Comparison of ENCODE assay signal across 1 cellular context in the genomic region with DNA sequence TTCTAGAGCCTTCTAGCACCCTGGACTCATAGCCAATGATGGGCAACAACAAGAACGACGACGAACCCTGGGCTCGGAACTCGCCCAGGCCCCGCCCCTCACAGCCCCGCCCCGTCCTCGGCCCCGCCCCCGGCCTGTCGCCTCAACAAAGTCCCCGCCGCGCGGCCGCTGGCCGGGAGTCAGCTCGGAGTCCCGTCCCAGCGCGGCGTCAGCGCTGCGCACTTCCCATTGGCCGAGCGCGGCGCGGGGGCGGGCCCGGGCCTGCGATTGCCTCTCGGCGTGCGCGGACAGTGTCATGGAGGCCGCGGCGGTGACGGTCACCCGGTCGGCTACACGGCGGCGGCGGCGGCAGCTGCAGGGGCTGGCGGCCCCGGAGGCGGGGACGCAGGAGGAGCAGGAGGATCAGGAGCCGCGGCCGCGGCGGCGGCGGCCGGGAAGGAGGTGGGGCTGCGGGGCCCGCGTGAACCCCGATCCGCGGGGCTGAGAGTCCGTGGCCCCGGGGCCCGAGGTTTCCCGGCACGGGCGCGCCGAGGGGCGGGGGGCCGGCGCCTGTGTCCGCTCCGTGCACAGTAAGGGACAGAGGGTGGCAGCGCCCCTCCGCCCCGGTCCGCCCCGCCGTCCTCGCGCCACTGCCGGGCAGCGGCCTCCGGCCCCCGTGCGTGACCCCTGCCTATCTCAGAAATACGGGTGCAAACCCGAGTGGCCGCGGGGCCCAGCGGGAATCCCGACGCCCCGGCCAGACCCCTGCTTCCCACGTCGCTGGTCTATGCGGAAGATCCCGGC.
TF ChIP-seq lines count a peak whose summit lies in the region.

A gene with protein sequence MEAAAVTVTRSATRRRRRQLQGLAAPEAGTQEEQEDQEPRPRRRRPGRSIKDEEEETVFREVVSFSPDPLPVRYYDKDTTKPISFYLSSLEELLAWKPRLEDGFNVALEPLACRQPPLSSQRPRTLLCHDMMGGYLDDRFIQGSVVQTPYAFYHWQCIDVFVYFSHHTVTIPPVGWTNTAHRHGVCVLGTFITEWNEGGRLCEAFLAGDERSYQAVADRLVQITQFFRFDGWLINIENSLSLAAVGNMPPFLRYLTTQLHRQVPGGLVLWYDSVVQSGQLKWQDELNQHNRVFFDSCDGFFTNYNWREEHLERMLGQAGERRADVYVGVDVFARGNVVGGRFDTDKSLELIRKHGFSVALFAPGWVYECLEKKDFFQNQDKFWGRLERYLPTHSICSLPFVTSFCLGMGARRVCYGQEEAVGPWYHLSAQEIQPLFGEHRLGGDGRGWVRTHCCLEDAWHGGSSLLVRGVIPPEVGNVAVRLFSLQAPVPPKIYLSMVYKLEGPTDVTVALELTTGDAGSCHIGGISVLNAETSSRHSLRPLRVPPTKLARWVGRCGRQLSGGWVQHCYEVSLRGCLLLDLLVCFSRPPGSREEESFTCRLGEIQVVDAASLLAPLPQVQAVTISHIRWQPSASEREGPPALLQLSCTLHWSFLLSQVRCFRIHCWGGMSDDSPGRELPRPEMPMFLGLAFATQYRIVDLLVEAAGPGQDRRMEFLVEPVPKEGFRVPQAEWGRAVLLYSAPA (plus strand): TSS at position 175 of the 783 bp plus-strand sequence. CDS start 121 bp downstream, at position 296.

TF ChIP-seq in HepG2, 621 proteins besides CTCF, POLR2A, EP300 and RAD21 (continued from another document and continues in another):
- TF ChIP-seq, protein P1, sequence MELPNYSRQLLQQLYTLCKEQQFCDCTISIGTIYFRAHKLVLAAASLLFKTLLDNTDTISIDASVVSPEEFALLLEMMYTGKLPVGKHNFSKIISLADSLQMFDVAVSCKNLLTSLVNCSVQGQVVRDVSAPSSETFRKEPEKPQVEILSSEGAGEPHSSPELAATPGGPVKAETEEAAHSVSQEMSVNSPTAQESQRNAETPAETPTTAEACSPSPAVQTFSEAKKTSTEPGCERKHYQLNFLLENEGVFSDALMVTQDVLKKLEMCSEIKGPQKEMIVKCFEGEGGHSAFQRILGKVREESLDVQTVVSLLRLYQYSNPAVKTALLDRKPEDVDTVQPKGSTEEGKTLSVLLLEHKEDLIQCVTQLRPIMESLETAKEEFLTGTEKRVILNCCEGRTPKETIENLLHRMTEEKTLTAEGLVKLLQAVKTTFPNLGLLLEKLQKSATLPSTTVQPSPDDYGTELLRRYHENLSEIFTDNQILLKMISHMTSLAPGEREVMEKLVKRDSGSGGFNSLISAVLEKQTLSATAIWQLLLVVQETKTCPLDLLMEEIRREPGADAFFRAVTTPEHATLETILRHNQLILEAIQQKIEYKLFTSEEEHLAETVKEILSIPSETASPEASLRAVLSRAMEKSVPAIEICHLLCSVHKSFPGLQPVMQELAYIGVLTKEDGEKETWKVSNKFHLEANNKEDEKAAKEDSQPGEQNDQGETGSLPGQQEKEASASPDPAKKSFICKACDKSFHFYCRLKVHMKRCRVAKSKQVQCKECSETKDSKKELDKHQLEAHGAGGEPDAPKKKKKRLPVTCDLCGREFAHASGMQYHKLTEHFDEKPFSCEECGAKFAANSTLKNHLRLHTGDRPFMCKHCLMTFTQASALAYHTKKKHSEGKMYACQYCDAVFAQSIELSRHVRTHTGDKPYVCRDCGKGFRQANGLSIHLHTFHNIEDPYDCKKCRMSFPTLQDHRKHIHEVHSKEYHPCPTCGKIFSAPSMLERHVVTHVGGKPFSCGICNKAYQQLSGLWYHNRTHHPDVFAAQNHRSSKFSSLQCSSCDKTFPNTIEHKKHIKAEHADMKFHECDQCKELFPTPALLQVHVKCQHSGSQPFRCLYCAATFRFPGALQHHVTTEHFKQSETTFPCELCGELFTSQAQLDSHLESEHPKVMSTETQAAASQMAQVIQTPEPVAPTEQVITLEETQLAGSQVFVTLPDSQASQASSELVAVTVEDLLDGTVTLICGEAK (IDR thresholded peaks at IDR 0.05), result no peak
- TF ChIP-seq, protein P1 (CRISPR knock-in tag; IDR thresholded peaks at IDR 0.05), result no peak
- TF ChIP-seq, protein P2, sequence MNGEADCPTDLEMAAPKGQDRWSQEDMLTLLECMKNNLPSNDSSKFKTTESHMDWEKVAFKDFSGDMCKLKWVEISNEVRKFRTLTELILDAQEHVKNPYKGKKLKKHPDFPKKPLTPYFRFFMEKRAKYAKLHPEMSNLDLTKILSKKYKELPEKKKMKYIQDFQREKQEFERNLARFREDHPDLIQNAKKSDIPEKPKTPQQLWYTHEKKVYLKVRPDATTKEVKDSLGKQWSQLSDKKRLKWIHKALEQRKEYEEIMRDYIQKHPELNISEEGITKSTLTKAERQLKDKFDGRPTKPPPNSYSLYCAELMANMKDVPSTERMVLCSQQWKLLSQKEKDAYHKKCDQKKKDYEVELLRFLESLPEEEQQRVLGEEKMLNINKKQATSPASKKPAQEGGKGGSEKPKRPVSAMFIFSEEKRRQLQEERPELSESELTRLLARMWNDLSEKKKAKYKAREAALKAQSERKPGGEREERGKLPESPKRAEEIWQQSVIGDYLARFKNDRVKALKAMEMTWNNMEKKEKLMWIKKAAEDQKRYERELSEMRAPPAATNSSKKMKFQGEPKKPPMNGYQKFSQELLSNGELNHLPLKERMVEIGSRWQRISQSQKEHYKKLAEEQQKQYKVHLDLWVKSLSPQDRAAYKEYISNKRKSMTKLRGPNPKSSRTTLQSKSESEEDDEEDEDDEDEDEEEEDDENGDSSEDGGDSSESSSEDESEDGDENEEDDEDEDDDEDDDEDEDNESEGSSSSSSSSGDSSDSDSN (CRISPR knock-in tag; IDR thresholded peaks at IDR 0.05), result peak; percentile 51; the same call in 1 of the 2 replicates
- TF ChIP-seq TMF1 (CRISPR knock-in tag; IDR thresholded peaks at IDR 0.05; ENCODE audit: low read depth), result 0 out of 2 replicates have a peak, but pooled peaks have one; percentile 69
- peak; percentile 43; the same call in 1 of the 2 replicates for TF ChIP-seq ZNF678 (CRISPR knock-in tag; IDR thresholded peaks at IDR 0.05)
- TF ChIP-seq, protein P3, sequence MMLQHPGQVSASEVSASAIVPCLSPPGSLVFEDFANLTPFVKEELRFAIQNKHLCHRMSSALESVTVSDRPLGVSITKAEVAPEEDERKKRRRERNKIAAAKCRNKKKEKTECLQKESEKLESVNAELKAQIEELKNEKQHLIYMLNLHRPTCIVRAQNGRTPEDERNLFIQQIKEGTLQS (CRISPR knock-in tag; IDR thresholded peaks at IDR 0.05), result 0 out of 2 replicates have a peak, but pooled peaks have one; percentile 31
- TF ChIP-seq ZMAT3 (CRISPR knock-in tag; conservative IDR thresholded peaks at IDR 0.05), result peak; percentile 49; the same call in 1 of the 2 replicates
- TF ChIP-seq, protein P4, sequence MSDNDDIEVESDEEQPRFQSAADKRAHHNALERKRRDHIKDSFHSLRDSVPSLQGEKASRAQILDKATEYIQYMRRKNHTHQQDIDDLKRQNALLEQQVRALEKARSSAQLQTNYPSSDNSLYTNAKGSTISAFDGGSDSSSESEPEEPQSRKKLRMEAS (IDR thresholded peaks at IDR 0.05), result peak; percentile 85
- peak; percentile 19; the same call in 1 of the 2 replicates for TF ChIP-seq ZNF749 (CRISPR knock-in tag; IDR thresholded peaks at IDR 0.05; ENCODE audit: borderline replicate concordance)
- TF ChIP-seq ZNF761 (CRISPR knock-in tag; conservative IDR thresholded peaks at IDR 0.05), result peak; percentile 73; the same call in 1 of the 2 replicates
- TF ChIP-seq ZNF891 (CRISPR knock-in tag; IDR thresholded peaks at IDR 0.05), result no peak
- no peak for TF ChIP-seq KLF11 (CRISPR knock-in tag; IDR thresholded peaks at IDR 0.05)
- peak; percentile 43; the same call in 1 of the 2 replicates for TF ChIP-seq ZMYM4 (CRISPR knock-in tag; IDR thresholded peaks at IDR 0.05)
- peak; percentile 59; the same call in 1 of the 2 replicates for TF ChIP-seq ZNF768 (CRISPR knock-in tag; IDR thresholded peaks at IDR 0.05)
- TF ChIP-seq ZBTB7A (CRISPR knock-in tag; IDR thresholded peaks at IDR 0.05), result no peak
- TF ChIP-seq MYC (CRISPR knock-in tag; IDR thresholded peaks at IDR 0.05; ENCODE audit: borderline replicate concordance), result 0 out of 2 replicates have a peak, but pooled peaks have one; percentile 33
- TF ChIP-seq TBX2 (CRISPR knock-in tag; IDR thresholded peaks at IDR 0.05; ENCODE audit: borderline replicate concordance), result peak; percentile 81
- TF ChIP-seq KLF16 (CRISPR knock-in tag; IDR thresholded peaks at IDR 0.05), result 0 out of 4 replicates have a peak, but pooled peaks of 1 of the 2 experiments have one; percentile 1
- 0 out of 2 replicates have a peak, but pooled peaks have one; percentile 36 for TF ChIP-seq FOXO1 (CRISPR knock-in tag; IDR thresholded peaks at IDR 0.05)
- TF ChIP-seq ZNF782 (CRISPR knock-in tag; IDR thresholded peaks at IDR 0.05; ENCODE audit: borderline replicate concordance), result peak; percentile 52; the same call in 1 of the 2 replicates
- TF ChIP-seq THYN1 (CRISPR knock-in tag; IDR thresholded peaks at IDR 0.05; ENCODE audit: borderline replicate concordance, low read depth), result no peak
- TF ChIP-seq KLF9 (CRISPR knock-in tag; IDR thresholded peaks at IDR 0.05; ENCODE audit: low read depth), result no peak
- TF ChIP-seq, protein P5, sequence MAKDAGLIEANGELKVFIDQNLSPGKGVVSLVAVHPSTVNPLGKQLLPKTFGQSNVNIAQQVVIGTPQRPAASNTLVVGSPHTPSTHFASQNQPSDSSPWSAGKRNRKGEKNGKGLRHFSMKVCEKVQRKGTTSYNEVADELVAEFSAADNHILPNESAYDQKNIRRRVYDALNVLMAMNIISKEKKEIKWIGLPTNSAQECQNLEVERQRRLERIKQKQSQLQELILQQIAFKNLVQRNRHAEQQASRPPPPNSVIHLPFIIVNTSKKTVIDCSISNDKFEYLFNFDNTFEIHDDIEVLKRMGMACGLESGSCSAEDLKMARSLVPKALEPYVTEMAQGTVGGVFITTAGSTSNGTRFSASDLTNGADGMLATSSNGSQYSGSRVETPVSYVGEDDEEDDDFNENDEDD (CRISPR knock-in tag; IDR thresholded peaks at IDR 0.05; ENCODE audit: borderline replicate concordance), result peak; percentile 55; the same call in 1 of the 2 replicates
- TF ChIP-seq, protein P6, sequence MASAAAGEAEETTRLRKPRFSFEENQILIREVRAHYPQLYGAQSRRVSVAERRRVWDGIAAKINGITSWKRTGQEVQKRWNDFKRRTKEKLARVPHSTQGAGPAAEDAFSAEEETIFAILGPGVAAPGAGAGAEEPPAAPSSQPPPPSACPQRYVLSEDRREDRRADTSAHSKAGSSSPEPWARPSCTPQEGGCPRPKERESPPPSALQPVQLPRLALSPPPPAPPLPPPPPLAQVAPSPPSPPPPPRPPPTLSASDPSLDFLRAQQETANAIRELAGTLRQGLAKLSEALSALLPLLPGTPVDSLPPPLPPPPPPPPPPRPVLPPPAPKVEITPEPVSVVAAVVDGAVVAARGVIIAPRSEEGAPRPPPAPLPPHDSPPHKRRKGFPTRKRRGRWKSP (CRISPR knock-in tag; IDR thresholded peaks at IDR 0.05), result peak; percentile 54; the same call in 1 of the 2 replicates
- TF ChIP-seq, protein P7, sequence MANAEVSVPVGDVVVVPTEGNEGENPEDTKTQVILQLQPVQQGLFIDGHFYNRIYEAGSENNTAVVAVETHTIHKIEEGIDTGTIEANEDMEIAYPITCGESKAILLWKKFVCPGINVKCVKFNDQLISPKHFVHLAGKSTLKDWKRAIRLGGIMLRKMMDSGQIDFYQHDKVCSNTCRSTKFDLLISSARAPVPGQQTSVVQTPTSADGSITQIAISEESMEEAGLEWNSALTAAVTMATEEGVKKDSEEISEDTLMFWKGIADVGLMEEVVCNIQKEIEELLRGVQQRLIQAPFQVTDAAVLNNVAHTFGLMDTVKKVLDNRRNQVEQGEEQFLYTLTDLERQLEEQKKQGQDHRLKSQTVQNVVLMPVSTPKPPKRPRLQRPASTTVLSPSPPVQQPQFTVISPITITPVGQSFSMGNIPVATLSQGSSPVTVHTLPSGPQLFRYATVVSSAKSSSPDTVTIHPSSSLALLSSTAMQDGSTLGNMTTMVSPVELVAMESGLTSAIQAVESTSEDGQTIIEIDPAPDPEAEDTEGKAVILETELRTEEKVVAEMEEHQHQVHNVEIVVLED (CRISPR knock-in tag; IDR thresholded peaks at IDR 0.05; ENCODE audit: borderline replicate concordance), result peak; percentile 74
- TF ChIP-seq, protein P8, sequence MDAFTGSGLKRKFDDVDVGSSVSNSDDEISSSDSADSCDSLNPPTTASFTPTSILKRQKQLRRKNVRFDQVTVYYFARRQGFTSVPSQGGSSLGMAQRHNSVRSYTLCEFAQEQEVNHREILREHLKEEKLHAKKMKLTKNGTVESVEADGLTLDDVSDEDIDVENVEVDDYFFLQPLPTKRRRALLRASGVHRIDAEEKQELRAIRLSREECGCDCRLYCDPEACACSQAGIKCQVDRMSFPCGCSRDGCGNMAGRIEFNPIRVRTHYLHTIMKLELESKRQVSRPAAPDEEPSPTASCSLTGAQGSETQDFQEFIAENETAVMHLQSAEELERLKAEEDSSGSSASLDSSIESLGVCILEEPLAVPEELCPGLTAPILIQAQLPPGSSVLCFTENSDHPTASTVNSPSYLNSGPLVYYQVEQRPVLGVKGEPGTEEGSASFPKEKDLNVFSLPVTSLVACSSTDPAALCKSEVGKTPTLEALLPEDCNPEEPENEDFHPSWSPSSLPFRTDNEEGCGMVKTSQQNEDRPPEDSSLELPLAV (CRISPR knock-in tag; conservative IDR thresholded peaks at IDR 0.05; ENCODE audit: low read depth), result no peak
- TF ChIP-seq ZFY (CRISPR knock-in tag; IDR thresholded peaks at IDR 0.05), result peak; percentile 96
